1 cellular context compared by ENCODE assay signal in the genomic region with DNA sequence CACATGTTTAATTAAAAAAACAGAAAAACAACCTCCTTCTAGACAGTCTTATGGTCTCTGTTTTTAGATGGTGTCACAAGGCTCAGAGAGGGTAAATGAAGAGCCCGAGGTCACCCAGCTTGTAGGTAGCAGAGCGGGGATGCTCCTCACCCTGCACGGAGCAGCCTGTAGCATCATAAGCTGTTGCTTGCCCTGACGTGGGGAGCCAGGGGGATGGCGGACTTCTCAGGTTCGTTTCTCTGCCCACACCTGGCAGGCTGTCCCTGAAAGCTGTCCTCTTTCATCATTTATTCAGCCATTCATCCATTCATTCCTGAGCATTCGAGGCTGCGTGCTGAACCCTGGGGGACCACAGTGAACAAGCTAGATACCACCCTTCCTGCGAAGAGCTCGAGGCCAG.
TF ChIP-seq lines count a peak whose summit lies in the region.

No MANE protein-coding gene starts in this region.

TF ChIP-seq in HepG2, 621 proteins besides CTCF, POLR2A, EP300 and RAD21 (continued from another document):
- TF ChIP-seq HNF1A (IDR thresholded peaks at IDR 0.05; ENCODE audit: low read depth) = no peak
- peak; percentile 6; the same call in 1 of the 2 replicates for TF ChIP-seq HNF1A (CRISPR knock-in tag; IDR thresholded peaks at IDR 0.05; ENCODE audit: borderline replicate concordance)
- 0 out of 2 replicates have a peak, but pooled peaks have one; percentile 0 for TF ChIP-seq ZNF619 (CRISPR knock-in tag; IDR thresholded peaks at IDR 0.05)
- no peak for TF ChIP-seq HDAC2 (CRISPR knock-in tag; IDR thresholded peaks at IDR 0.05)
